ENCODE assay signal across 22 cellular contexts in the genomic region with DNA sequence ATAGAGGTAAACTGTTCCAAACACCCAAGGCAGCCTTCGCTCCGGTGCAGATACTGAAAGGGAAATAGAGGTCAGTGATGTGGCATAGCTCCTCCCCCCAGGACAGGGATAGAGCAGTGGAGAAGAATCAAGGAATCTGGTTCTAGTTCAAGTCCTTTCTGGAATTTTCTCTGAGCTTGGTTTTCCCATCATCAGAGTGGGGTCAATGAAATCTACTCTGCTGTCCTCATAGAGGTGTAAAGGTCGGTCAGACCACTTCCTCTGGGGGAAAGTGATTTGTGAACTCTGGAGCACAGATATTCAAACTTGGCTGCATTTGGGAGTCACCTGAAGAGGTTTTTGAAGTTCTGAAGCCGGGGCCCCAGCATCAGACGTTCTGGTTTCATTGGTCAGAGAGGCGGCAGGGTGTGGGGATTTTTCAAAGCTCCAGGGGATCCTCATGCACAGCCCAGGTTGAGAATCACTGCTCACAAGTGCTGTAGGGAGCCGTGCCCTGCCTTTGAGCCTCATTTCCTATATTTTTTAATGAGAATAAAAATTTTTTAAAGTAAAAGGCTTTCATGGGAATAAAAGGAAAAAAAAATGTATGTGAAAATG.
A peak's percentile ranks its signal among the peaks of the same experiment; 100 is the strongest.
DNase-seq lines count a peak whose midpoint lies in the region; ATAC-seq and TF ChIP-seq lines count a peak whose summit lies in the region.
"Had no signal": no experiment of that assay in that cellular context is flagged by ENCODE, and none has a peak within 500 bp of the region (broad histone marks: within the 10 kb centered on the region; RNA-seq: fewer than 3 reads in every experiment).

No MANE protein-coding gene starts in this region.

- peak overlapping the region; percentile 53 for H3K27ac ChIP-seq in smooth muscle cell (ENCODE audit: low read depth)
- H3K27ac ChIP-seq: ascending aorta, left lung, testis had no signal

- ATAC-seq in GM19025 (IDR thresholded peaks at IDR 0.05; ENCODE audit: low read depth, unreplicated experiment) (peak; percentile 40), HG02885 (IDR thresholded peaks at IDR 0.05; ENCODE audit: poor library complexity, unreplicated experiment) (peak; percentile 38), left lobe of liver (peak; percentile 3), GM19035 (IDR thresholded peaks at IDR 0.05; ENCODE audit: unreplicated experiment) (no peak)
- ATAC-seq: activated CD4-positive, CD25-positive, alpha-beta regulatory T cell treated with anti-CD3 and anti-CD28 coated beads, Interleukin-2, amount 50 U/mL, for 24 hours; esophagus mucosa; K562; left lung had no signal

- peaks cover 19% of the 10 kb centered on the region for H3K4me1 ChIP-seq in smooth muscle cell (ENCODE audit: low read depth)
- H3K4me1 ChIP-seq: ascending aorta, testis had no signal

- no peaks in the 10 kb centered on the region for H3K9me3 ChIP-seq in smooth muscle cell (replicated peaks; ENCODE audit: low read depth)
- H3K9me3 ChIP-seq: ascending aorta, mucosa of descending colon, testis had no signal

- WGBS in smooth muscle cell (ENCODE audit: low lambda C conversion rate): 84% methylated on average over 7 of the region's 7 CpGs

- H4K20me1 ChIP-seq in smooth muscle cell (ENCODE audit: low read depth): no peaks in the 10 kb centered on the region

- no peaks in the 10 kb centered on the region for H3K36me3 ChIP-seq in smooth muscle cell (ENCODE audit: low read depth)
- H3K36me3 ChIP-seq: ascending aorta, left lung, right atrium auricular region had no signal

- H3K27me3 ChIP-seq in smooth muscle cell (ENCODE audit: low read depth): no peaks in the 10 kb centered on the region
- H3K27me3 ChIP-seq: ascending aorta, left lung, right atrium auricular region, testis had no signal

- H3K9ac ChIP-seq in smooth muscle cell (ENCODE audit: low read depth): no peak overlapping the region

- H3F3A ChIP-seq in smooth muscle cell (ENCODE audit: low read depth): no peaks in the 10 kb centered on the region

- H3K4me3 ChIP-seq in smooth muscle cell: no peak overlapping the region
- H3K4me3 ChIP-seq: ascending aorta, K562, left lung, mucosa of descending colon, right atrium auricular region, testis had no signal

- peak overlapping the region; percentile 66 for H3K4me2 ChIP-seq in smooth muscle cell

- DNase-seq in left lobe of liver (ENCODE audit: low spot score): no peak
- no peak for DNase-seq in smooth muscle cell (lab: John Stamatoyannopoulos, UW; ENCODE audit: unreplicated experiment)
- DNase-seq in NCI-H748 (lab: John Stamatoyannopoulos, UW; ENCODE audit: unreplicated experiment): no peak
- DNase-seq in activated CD8-positive, alpha-beta memory T cell treated with anti-CD3 and anti-CD28 coated beads, Interleukin-2, amount 50 U/mL, for 4 hours: no peak
- DNase-seq: activated CD8-positive, alpha-beta memory T cell treated with anti-CD3 and anti-CD28 coated beads for 24 hours; activated naive CD4-positive, alpha-beta T cell treated with anti-CD3 and anti-CD28 coated beads, Interleukin-2, amount 50 U/mL, for 16 hours; activated T-cell treated with anti-CD3 and anti-CD28 coated beads, Interleukin-2, amount 50 U/mL, for 48 hours; CD4-positive, alpha-beta T cell; effector CD8-positive, alpha-beta T cell; left lung; NCI-H774; OCI-M1; testis had no signal

- no peak for TF ChIP-seq CTCF in smooth muscle cell (IDR thresholded peaks at IDR 0.05; ENCODE audit: borderline replicate concordance, insufficient read depth, poor library complexity, severe bottlenecking)

- no peaks in the 10 kb centered on the region for H3K79me2 ChIP-seq in smooth muscle cell (ENCODE audit: low read depth)

- H2AFZ ChIP-seq in smooth muscle cell (ENCODE audit: low read depth): no peak overlapping the region
